9 cellular contexts compared by ENCODE assay signal in the genomic region with DNA sequence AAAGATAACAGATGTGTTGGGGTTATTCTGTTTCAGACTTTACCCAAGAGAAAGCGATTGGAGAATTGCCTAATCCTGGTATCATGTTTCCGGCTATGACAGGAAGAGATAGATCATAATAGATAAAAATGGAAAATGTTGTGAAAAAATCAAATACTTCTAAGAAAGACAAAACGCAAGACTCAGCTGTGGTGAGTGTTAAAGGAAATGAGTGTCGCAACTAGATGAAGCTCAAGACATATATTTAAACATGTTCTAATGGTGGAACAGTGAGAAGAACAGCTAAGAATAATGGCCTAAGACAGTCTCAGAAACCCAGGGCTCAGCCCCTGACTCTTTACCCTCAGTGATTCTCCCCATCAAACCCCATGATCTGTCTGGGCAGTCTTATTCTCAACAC.
DNase-seq lines count a peak whose midpoint lies in the region; ATAC-seq and TF ChIP-seq lines count a peak whose summit lies in the region.
"Had no signal": no experiment of that assay in that cellular context is flagged by ENCODE, and none has a peak within 500 bp of the region (broad histone marks: within the 10 kb centered on the region; RNA-seq: fewer than 3 reads in every experiment).

No MANE protein-coding gene starts in this region.

- no peak overlapping the region for H2BK15ac ChIP-seq in mesendoderm (replicated peaks; ENCODE audit: low read depth)

- H3K9ac ChIP-seq in mesendoderm (ENCODE audit: low read length) = no peak overlapping the region

- H3K4me3 ChIP-seq in AG10803 (ENCODE audit: low read length) = no peak overlapping the region
- no peak overlapping the region for H3K4me3 ChIP-seq in Jurkat, Clone E6-1 (ENCODE audit: low read length)
- H3K4me3 ChIP-seq in mesendoderm (ENCODE audit: low read length) = no peak overlapping the region
- no peak overlapping the region for H3K4me3 ChIP-seq in BE2C (ENCODE audit: low read depth, low read length)

- no peaks in the 10 kb centered on the region for H3K9me3 ChIP-seq in BE2C

- no peak overlapping the region for H2BK5ac ChIP-seq in mesendoderm (ENCODE audit: low read length)

- H2BK120ac ChIP-seq in mesendoderm (ENCODE audit: low read depth, low read length) = no peak overlapping the region

- no peak overlapping the region for H3K27ac ChIP-seq in mesendoderm (ENCODE audit: low read depth, low read length)

- no peak overlapping the region for H4K5ac ChIP-seq in mesendoderm (ENCODE audit: low read length)

- no peak overlapping the region for H3K18ac ChIP-seq in mesendoderm (ENCODE audit: low read length)

- no peak overlapping the region for H2AK5ac ChIP-seq in mesendoderm (ENCODE audit: low read length)

- no peaks in the 10 kb centered on the region for H3K79me1 ChIP-seq in mesendoderm (ENCODE audit: low read length)

- H3K9me3 Mint-ChIP-seq in activated naive CD4-positive, alpha-beta T cell treated with anti-CD3 and anti-CD28 coated beads, Interleukin-2, amount 50 U/mL, for 72 hours = peaks cover 13 to 14% of the 10 kb centered on the region in 2 donors

- peak overlapping the region; percentile 13 for H4K8ac ChIP-seq in mesendoderm (ENCODE audit: low read depth, low read length)

- H3K23ac ChIP-seq in mesendoderm (ENCODE audit: low read length) = no peak overlapping the region

- H3K27me3 ChIP-seq in mesendoderm (ENCODE audit: insufficient read depth, low read length, poor library complexity) (no peaks in the 10 kb centered on the region), BE2C (no peaks in the 10 kb centered on the region)

- H3K36me3 ChIP-seq in mesendoderm (ENCODE audit: control insufficient read depth, insufficient read depth, low read length) = no peaks in the 10 kb centered on the region
- H3K36me3 ChIP-seq in BE2C = no peaks in the 10 kb centered on the region

- H3K4me1 ChIP-seq in mesendoderm (ENCODE audit: control insufficient read depth, low read depth, low read length) (no peaks in the 10 kb centered on the region), BE2C (no peaks in the 10 kb centered on the region)

- H3K36me3 Mint-ChIP-seq in activated naive CD4-positive, alpha-beta T cell treated with anti-CD3 and anti-CD28 coated beads, Interleukin-2, amount 50 U/mL, for 72 hours = peaks cover 0 to 14% of the 10 kb centered on the region in 2 donors

- no peak overlapping the region for H3K4ac ChIP-seq in mesendoderm (ENCODE audit: low read depth, low read length)

- DNase-seq in AG10803 (ENCODE audit: low read depth) (peak; percentile 64), mesendoderm (no peak), BE2C (no peak), NCI-H1930 (lab: John Stamatoyannopoulos, UW) (no peak)
- peak; percentile 43 for DNase-seq in Jurkat, Clone E6-1 (ENCODE audit: low read depth, low spot score)
- DNase-seq in activated naive CD4-positive, alpha-beta T cell treated with anti-CD3 and anti-CD28 coated beads, Interleukin-2, amount 50 U/mL, for 72 hours (ENCODE audit: low spot score in 2 of 2) = no peak
- no peak for DNase-seq in stimulated activated CD4-positive, alpha-beta T cell treated with anti-CD3 and anti-CD28 coated beads, Interleukin-1b, Interleukin-23, amount 100 ng/mL, for 48 hours
- DNase-seq in stimulated activated CD4-positive, alpha-beta T cell treated with anti-CD3 and anti-CD28 coated beads, Interleukin-2, amount 100 ng/mL, for 48 hours = no peak
- DNase-seq: GDM1 had no signal

- no peak overlapping the region for H3K4me2 ChIP-seq in mesendoderm (ENCODE audit: low read length)

- H3K56ac ChIP-seq in mesendoderm (ENCODE audit: low read length) = no peak overlapping the region

- H3K27ac Mint-ChIP-seq in activated naive CD4-positive, alpha-beta T cell treated with anti-CD3 and anti-CD28 coated beads, Interleukin-2, amount 50 U/mL, for 72 hours = peak overlapping the region in 1 of 2 donors; percentile 50

- H3K79me2 ChIP-seq in mesendoderm (ENCODE audit: control insufficient read depth, insufficient read depth, low read length) = no peaks in the 10 kb centered on the region

- ATAC-seq in activated naive CD4-positive, alpha-beta T cell treated with anti-CD3 and anti-CD28 coated beads, Interleukin-2, amount 50 U/mL, for 72 hours = peak; percentile 74 to 75

- no peak for TF ChIP-seq CTCF in AG10803 (conservative IDR thresholded peaks at IDR 0.05; ENCODE audit: low read length)
- TF ChIP-seq CTCF in BE2C (IDR thresholded peaks at IDR 0.05; ENCODE audit: low read depth, low read length) = no peak

- WGBS in mesendoderm (ENCODE audit: extremely low coverage, insufficient coverage, low lambda C conversion rate) = no CpG with 5 or more reads among the region's 4 CpGs

Comparison
In these comparisons a context has a peak if more than half of its experiments do, and no peak if none do; other contexts are left out.
1. DNase-seq: peak in AG10803 (single experiment) and Jurkat, Clone E6-1 (single experiment); none in activated naive CD4-positive, alpha-beta T cell treated with anti-CD3 and anti-CD28 coated beads, Interleukin-2, amount 50 U/mL, for 72 hours (0 of 2), mesendoderm (single experiment), stimulated activated CD4-positive, alpha-beta T cell treated with anti-CD3 and anti-CD28 coated beads, Interleukin-1b, Interleukin-23, amount 100 ng/mL, for 48 hours (single experiment), BE2C (single experiment), stimulated activated CD4-positive, alpha-beta T cell treated with anti-CD3 and anti-CD28 coated beads, Interleukin-2, amount 100 ng/mL, for 48 hours (0 of 2) and NCI-H1930 (0 of 2).